ENCODE assay signal across 22 cellular contexts in genomic region chr5:103347729-103348128, GRCh38.
A peak's percentile ranks its signal among the peaks of the same experiment; 100 is the strongest.
DNase-seq lines count a peak whose midpoint lies in the region; ATAC-seq and TF ChIP-seq lines count a peak whose summit lies in the region.
"Had no signal": no experiment of that assay in that cellular context is flagged by ENCODE, and none has a peak within 500 bp of the region (broad histone marks: within the 10 kb centered on the region; RNA-seq: fewer than 3 reads in every experiment).

No MANE protein-coding gene starts in this region.

- no peaks in the 10 kb centered on the region for H3K4me1 Mint-ChIP-seq in MCF 10A (ENCODE audit: insufficient read depth, unreplicated experiment)
- H3K4me1 Mint-ChIP-seq: B cell, nephron had no signal

- DNase-seq in MCF 10A (ENCODE audit: unreplicated experiment) = peak; percentile 7
- DNase-seq in breast epithelium (ENCODE audit: low spot score in 2 of 2) = no peak
- DNase-seq in M059J (ENCODE audit: low read depth) = peak; percentile 70
- DNase-seq in astrocyte of the spinal cord (ENCODE audit: low read depth, low spot score) = peak; percentile 41
- DNase-seq in renal cortical epithelial cell (ENCODE audit: low read depth) = peak; percentile 45
- DNase-seq in NCI-H1930 (lab: John Stamatoyannopoulos, UW) = no peak
- DNase-seq in NOMO-1 (lab: John Stamatoyannopoulos, UW; ENCODE audit: unreplicated experiment in 2 of 2) = no peak
- no peak for DNase-seq in omental fat pad (ENCODE audit: low spot score)
- DNase-seq: activated CD4-positive, alpha-beta T cell treated with anti-CD3 and anti-CD28 coated beads for 1 hour; activated T-cell treated with anti-CD3 and anti-CD28 coated beads, Interleukin-2, amount 50 U/mL, for 1 hour; COR-L47; dermis blood vessel endothelial cell; head of caudate nucleus; left ventricle myocardium superior; NCI-H1105 treated with DMSO at 0.1 percent for 48 hours; NCI-H2081 treated with DMSO at 0.1 percent for 48 hours; NCI-H524 treated with DMSO at 0.1 percent for 48 hours; substantia nigra; T-helper 9 cell had no signal

- intact Hi-C loops in MCF 10A (cut with micrococcal nuclease) = no loop called here
- intact Hi-C loops in breast epithelium (cut with DNase I; ENCODE audit: low total_unique reads) = no loop called here

- H3K36me3 ChIP-seq in breast epithelium = no peaks in the 10 kb centered on the region

- no peaks in the 10 kb centered on the region for H3K9me3 Mint-ChIP-seq in MCF 10A (ENCODE audit: unreplicated experiment)

- H3K4me3 ChIP-seq in breast epithelium = no peak overlapping the region
- no peak overlapping the region for H3K4me3 ChIP-seq in astrocyte of the spinal cord (ENCODE audit: low read depth, low read length)

- H3K36me3 Mint-ChIP-seq in MCF 10A (ENCODE audit: insufficient read depth, unreplicated experiment) = no peaks in the 10 kb centered on the region

- in situ Hi-C loops in astrocyte of the spinal cord (cut with HindIII; ENCODE audit: low sequenced_read_pairs) = no loop called here

- H3K27me3 Mint-ChIP-seq in MCF 10A (ENCODE audit: insufficient read depth, unreplicated experiment) = peaks cover 29% of the 10 kb centered on the region

- no peak overlapping the region for H3K4me3 Mint-ChIP-seq in MCF 10A (ENCODE audit: unreplicated experiment)
- H3K4me3 Mint-ChIP-seq: B cell, nephron had no signal

- no peak for TF ChIP-seq POLR2A in breast epithelium (IDR thresholded peaks at IDR 0.05)

- no peak overlapping the region for H3K27ac Mint-ChIP-seq in MCF 10A (ENCODE audit: low read depth, unreplicated experiment)
- H3K27ac Mint-ChIP-seq: B cell, nephron had no signal

- TF ChIP-seq CTCF in MCF 10A (IDR thresholded peaks at IDR 0.05; ENCODE audit: unreplicated experiment) = no peak
- TF ChIP-seq CTCF in breast epithelium (IDR thresholded peaks at IDR 0.05) = no peak
- no peak for TF ChIP-seq CTCF in astrocyte of the spinal cord (IDR thresholded peaks at IDR 0.05; ENCODE audit: low read depth, low read length)
- no peak for TF ChIP-seq CTCF in omental fat pad (IDR thresholded peaks at IDR 0.05)

- H3K9me3 ChIP-seq in breast epithelium = no peaks in the 10 kb centered on the region

- POLR2A ChIA-PET in MCF 10A (lab: Yijun Ruan, JAX) = no interaction called here

- no peaks in the 10 kb centered on the region for H3K27me3 ChIP-seq in breast epithelium

- no peak overlapping the region for H3K27ac ChIP-seq in breast epithelium

- BruUV-seq in MCF 10A (replicated peaks; lab: Mats Ljungman, UMichigan) = no TSS peak

- CTCF ChIA-PET in MCF 10A (lab: Yijun Ruan, JAX) = no interaction called here

- ATAC-seq in omental fat pad (ENCODE audit: low FRiP score) = no peak
- ATAC-seq: HCT116, left ventricle myocardium superior had no signal

- H3K4me1 ChIP-seq in breast epithelium = no peaks in the 10 kb centered on the region

Comparison
In these comparisons a context has a peak if more than half of its experiments do, and no peak if none do; other contexts are left out.
1. DNase-seq: peak in MCF 10A (single experiment), M059J (single experiment), astrocyte of the spinal cord (single experiment) and renal cortical epithelial cell (single experiment); none in breast epithelium (0 of 2), NCI-H1930 (0 of 2), NOMO-1 (0 of 2) and omental fat pad (single experiment).